Comparison of ENCODE assay signal across 8 cellular contexts in genomic region chr6:32087574-32088486, GRCh38. TPM values are rescaled to one million over a fixed set of nuclear protein-coding genes. Genes with fewer than 3 reads are reported as not detected.
A peak's percentile ranks its signal among the peaks of the same experiment; 100 is the strongest.
DNase-seq lines count a peak whose midpoint lies in the region; ATAC-seq and TF ChIP-seq lines count a peak whose summit lies in the region.

No MANE protein-coding gene starts in this region.

- no peaks in the 10 kb centered on the region for H4K20me1 ChIP-seq in SU-DHL-6 (ENCODE audit: low read depth, low read length)
- H4K20me1 ChIP-seq in smooth muscle cell (ENCODE audit: low read depth): peaks cover 11% of the 10 kb centered on the region

- H3K4me1 Mint-ChIP-seq in activated naive CD4-positive, alpha-beta T cell treated with anti-CD3 and anti-CD28 coated beads, Interleukin-2, amount 50 U/mL, for 24 hours: peaks cover 8% of the 10 kb centered on the region

- TF ChIP-seq CTCF in SU-DHL-6 (IDR thresholded peaks at IDR 0.05; ENCODE audit: insufficient read depth, low read length, poor library complexity, severe bottlenecking): peak; percentile 38
- peak; percentile 36 for TF ChIP-seq CTCF in smooth muscle cell (IDR thresholded peaks at IDR 0.05; ENCODE audit: borderline replicate concordance, insufficient read depth, poor library complexity, severe bottlenecking)

- in situ Hi-C loops in ACHN (cut with HindIII; ENCODE audit: low pct_ligation_motif_present, low pct_unique_long_range_greater_than_20kb, low sequenced_read_pairs): no loop called here

- no peaks in the 10 kb centered on the region for H3K36me3 ChIP-seq in SU-DHL-6 (ENCODE audit: low read length)
- H3K36me3 ChIP-seq in smooth muscle cell (ENCODE audit: low read depth): no peaks in the 10 kb centered on the region

- no peak overlapping the region for H3K27ac Mint-ChIP-seq in activated naive CD4-positive, alpha-beta T cell treated with anti-CD3 and anti-CD28 coated beads, Interleukin-2, amount 50 U/mL, for 24 hours

- H3K36me3 Mint-ChIP-seq in activated naive CD4-positive, alpha-beta T cell treated with anti-CD3 and anti-CD28 coated beads, Interleukin-2, amount 50 U/mL, for 24 hours: no peaks in the 10 kb centered on the region

- H2AFZ ChIP-seq in SU-DHL-6 (ENCODE audit: low read depth, low read length, severe bottlenecking) (no peak overlapping the region), smooth muscle cell (ENCODE audit: low read depth) (no peak overlapping the region)

- no peaks in the 10 kb centered on the region for H3K9me2 ChIP-seq in SU-DHL-6 (replicated peaks; ENCODE audit: insufficient read depth, low read length)

- no peaks in the 10 kb centered on the region for H3F3A ChIP-seq in SU-DHL-6 (ENCODE audit: insufficient read depth)
- H3F3A ChIP-seq in smooth muscle cell (ENCODE audit: low read depth): peaks cover 14% of the 10 kb centered on the region

- no peaks in the 10 kb centered on the region for H3K4me1 ChIP-seq in smooth muscle cell (ENCODE audit: low read depth)

- no peak overlapping the region for H3K4me3 ChIP-seq in SU-DHL-6 (ENCODE audit: insufficient read depth, low read length, poor library complexity, severe bottlenecking)
- H3K4me3 ChIP-seq in smooth muscle cell: no peak overlapping the region

- H3K9me3 ChIP-seq in SU-DHL-6 (ENCODE audit: insufficient read depth, low read length) (no peaks in the 10 kb centered on the region), smooth muscle cell (replicated peaks; ENCODE audit: low read depth) (no peaks in the 10 kb centered on the region)

- no peaks in the 10 kb centered on the region for H3K79me2 ChIP-seq in SU-DHL-6 (ENCODE audit: insufficient read depth, low read length)
- H3K79me2 ChIP-seq in smooth muscle cell (ENCODE audit: low read depth): no peaks in the 10 kb centered on the region

- DNase-seq in NCI-H345 (lab: John Stamatoyannopoulos, UW) (peak; percentile 9), NCI-H345 treated with DMSO at 0.1 percent for 48 hours (lab: John Stamatoyannopoulos, UW; ENCODE audit: unreplicated experiment) (no peak), left cardiac atrium (peak; percentile 93), smooth muscle cell (lab: John Stamatoyannopoulos, UW; ENCODE audit: unreplicated experiment) (peak; percentile 28), NCI-H1048 (lab: John Stamatoyannopoulos, UW) (no peak), ACHN (no peak)

- H3K27ac ChIP-seq in SU-DHL-6 (ENCODE audit: low read depth, low read length): no peak overlapping the region
- no peak overlapping the region for H3K27ac ChIP-seq in smooth muscle cell (ENCODE audit: low read depth)

- H3K4me3 Mint-ChIP-seq in activated naive CD4-positive, alpha-beta T cell treated with anti-CD3 and anti-CD28 coated beads, Interleukin-2, amount 50 U/mL, for 24 hours: peak overlapping the region; percentile 19

- peaks cover 7% of the 10 kb centered on the region for H3K27me3 Mint-ChIP-seq in activated naive CD4-positive, alpha-beta T cell treated with anti-CD3 and anti-CD28 coated beads, Interleukin-2, amount 50 U/mL, for 24 hours

- H3K9ac ChIP-seq in SU-DHL-6 (ENCODE audit: low read length) (no peak overlapping the region), smooth muscle cell (ENCODE audit: low read depth) (no peak overlapping the region)

- H3K4me2 ChIP-seq in SU-DHL-6 (ENCODE audit: low read depth, low read length, poor library complexity, severe bottlenecking): peak overlapping the region; percentile 4
- no peak overlapping the region for H3K4me2 ChIP-seq in smooth muscle cell

- H3K9me3 Mint-ChIP-seq in activated naive CD4-positive, alpha-beta T cell treated with anti-CD3 and anti-CD28 coated beads, Interleukin-2, amount 50 U/mL, for 24 hours: no peaks in the 10 kb centered on the region

- H3K27me3 ChIP-seq in SU-DHL-6 (ENCODE audit: low read length): no peaks in the 10 kb centered on the region
- H3K27me3 ChIP-seq in smooth muscle cell (ENCODE audit: low read depth): peaks cover 29% of the 10 kb centered on the region

- intact Hi-C loops in left cardiac atrium (cut with DNase I): loop anchor here in 1 of 2 donors (2.0 kb wide), 1 partner anchor 67 kb away; the partner anchor contains the start of gene PPT2

- ATAC-seq in left cardiac atrium: peak; percentile 86 to 92

- 46% methylated on average over 11 of the region's 50 CpGs for WGBS in smooth muscle cell (ENCODE audit: low lambda C conversion rate)

RNA-seq across cellular contexts. Expression of gene TNXB, which starts 21.3 kb away (rescaled TPM):
- total RNA-seq in left cardiac atrium (100 to 1,000 TPM; 143 to 158 TPM), smooth muscle cell (1.1 and 1.8 TPM in 2 replicates)
- 1.1 and 4.3 TPM in 2 replicates for polyA plus RNA-seq in smooth muscle cell

RNA-seq across cellular contexts. Expression of gene ATF6B, which starts 40.2 kb away (rescaled TPM):
- total RNA-seq in left cardiac atrium (10 to 100 TPM; 35.4 to 36.2 TPM), smooth muscle cell (22.2 and 23.0 TPM in 2 replicates)
- polyA plus RNA-seq in smooth muscle cell: 22.5 and 39.8 TPM in 2 replicates

RNA-seq across cellular contexts. Expression of gene FKBPL, which starts 42.3 kb away (rescaled TPM):
- total RNA-seq in left cardiac atrium (1 to 10 TPM; 2.6 TPM), smooth muscle cell (5.3 and 6.5 TPM in 2 replicates)
- 5.4 and 7.7 TPM in 2 replicates for polyA plus RNA-seq in smooth muscle cell

RNA-seq across cellular contexts. Expression of gene CYP21A2, which starts 49.6 kb away (rescaled TPM):
- 10 to 100 TPM in 1 of 2 donors, 1 to 10 TPM in 1; 2.0 to 10.3 TPM for total RNA-seq in left cardiac atrium
- total RNA-seq in smooth muscle cell: 0.58 TPM in 1 of 2 replicates, not detected in the other
- 0.38 TPM in 1 of 2 replicates, not detected in the other for polyA plus RNA-seq in smooth muscle cell

Comparison
In these comparisons a context has a peak if more than half of its experiments do, and no peak if none do; other contexts are left out.
1. DNase-seq: peak in NCI-H345 (single experiment), left cardiac atrium (single experiment) and smooth muscle cell (single experiment); none in NCI-H345 treated with DMSO at 0.1 percent for 48 hours (single experiment), NCI-H1048 (single experiment) and ACHN (single experiment).
2. RNA of gene TNXB, which starts 21.3 kb away (total RNA-seq): 143 to 158 TPM in left cardiac atrium; 1.1 to 1.8 TPM in smooth muscle cell; every median in the first group is over 10 times any median in the second.